Comparison of ENCODE assay signal across 24 cellular contexts in the genomic region with DNA sequence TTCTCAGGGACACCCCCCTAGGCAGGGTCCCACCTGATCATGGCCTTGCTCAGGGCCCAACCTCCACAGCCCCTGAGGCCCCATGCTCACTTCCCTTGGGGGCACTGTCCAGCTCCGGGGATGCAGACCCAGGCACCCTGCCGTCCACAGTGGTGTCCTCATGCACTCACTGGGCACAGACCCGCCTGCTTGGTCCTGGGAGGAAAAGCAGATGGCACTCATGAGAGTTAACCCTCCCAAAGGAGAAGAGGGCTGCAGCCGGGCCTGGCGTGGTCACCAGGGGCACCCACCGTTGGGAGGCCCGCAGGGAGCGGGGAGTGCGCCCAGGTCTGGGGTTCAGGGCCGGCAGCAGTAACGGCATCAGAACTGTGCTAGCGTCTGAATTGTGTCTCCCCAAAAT.
"Had no signal": no experiment of that assay in that cellular context is flagged by ENCODE, and none has a peak within 500 bp of the region (broad histone marks: within the 10 kb centered on the region; RNA-seq: fewer than 3 reads in every experiment).

No MANE protein-coding gene starts in this region.

- H2AFZ ChIP-seq: parathyroid adenoma had no signal

- H3K4me1 ChIP-seq: parathyroid adenoma, psoas muscle, right lobe of liver, sigmoid colon, suprapubic skin, testis, tibial artery, transverse colon, upper lobe of right lung, uterus had no signal

- H3K27ac ChIP-seq: ovary, parathyroid adenoma, psoas muscle, right lobe of liver, sigmoid colon, suprapubic skin, testis, tibial artery, transverse colon, upper lobe of right lung, uterus had no signal

- H3K9ac ChIP-seq: parathyroid adenoma had no signal

- H3K9me3 ChIP-seq: ovary, psoas muscle, right lobe of liver, sigmoid colon, suprapubic skin, testis, tibial artery, transverse colon, upper lobe of right lung, uterus had no signal

- H3K4me3 ChIP-seq: ovary, psoas muscle, right lobe of liver, sigmoid colon, suprapubic skin, testis, tibial artery, transverse colon, upper lobe of right lung, uterus had no signal

- H3K36me3 ChIP-seq: ovary, right lobe of liver, sigmoid colon, suprapubic skin, tibial artery, transverse colon, upper lobe of right lung, uterus had no signal

- DNase-seq: naive B cell; naive thymus-derived CD8-positive, alpha-beta T cell; nephron progenitor cell; occipital lobe; ovary; psoas muscle; right lobe of liver; sigmoid colon; small intestine; stimulated activated CD4-positive, alpha-beta T cell treated with anti-CD3 and anti-CD28 coated beads, Interleukin-15, amount 100 ng/mL, for 24 hours; stimulated activated CD4-positive, alpha-beta T cell treated with anti-CD3 and anti-CD28 coated beads, Interleukin-2, amount 100 ng/mL, for 24 hours; stimulated activated CD4-positive, alpha-beta T cell treated with anti-CD3 and anti-CD28 coated beads, Interleukin-2, amount 100 ng/mL, for 48 hours; stimulated activated CD4-positive, alpha-beta T cell treated with anti-CD3 and anti-CD28 coated beads, Interleukin-4, amount 100 ng/mL, for 24 hours; stimulated activated naive CD4-positive, alpha-beta T cell; stimulated activated naive CD8-positive, alpha-beta T cell treated with anti-CD3 and anti-CD28 coated beads, Interleukin-15, amount 100 ng/mL, for 72 hours; stimulated activated naive CD8-positive, alpha-beta T cell treated with anti-CD3 and anti-CD28 coated beads, Interleukin-15, Interleukin-2, amounts not matched to agents 100 U/mL and 50 U/mL, for 24 hours; substantia nigra; testis; tibial artery; transverse colon; upper lobe of right lung; uterus had no signal

- H3K27me3 ChIP-seq: ovary, right lobe of liver, testis, transverse colon, upper lobe of right lung, uterus had no signal
